Comparison of ENCODE assay signal across 8 cellular contexts in the genomic region with DNA sequence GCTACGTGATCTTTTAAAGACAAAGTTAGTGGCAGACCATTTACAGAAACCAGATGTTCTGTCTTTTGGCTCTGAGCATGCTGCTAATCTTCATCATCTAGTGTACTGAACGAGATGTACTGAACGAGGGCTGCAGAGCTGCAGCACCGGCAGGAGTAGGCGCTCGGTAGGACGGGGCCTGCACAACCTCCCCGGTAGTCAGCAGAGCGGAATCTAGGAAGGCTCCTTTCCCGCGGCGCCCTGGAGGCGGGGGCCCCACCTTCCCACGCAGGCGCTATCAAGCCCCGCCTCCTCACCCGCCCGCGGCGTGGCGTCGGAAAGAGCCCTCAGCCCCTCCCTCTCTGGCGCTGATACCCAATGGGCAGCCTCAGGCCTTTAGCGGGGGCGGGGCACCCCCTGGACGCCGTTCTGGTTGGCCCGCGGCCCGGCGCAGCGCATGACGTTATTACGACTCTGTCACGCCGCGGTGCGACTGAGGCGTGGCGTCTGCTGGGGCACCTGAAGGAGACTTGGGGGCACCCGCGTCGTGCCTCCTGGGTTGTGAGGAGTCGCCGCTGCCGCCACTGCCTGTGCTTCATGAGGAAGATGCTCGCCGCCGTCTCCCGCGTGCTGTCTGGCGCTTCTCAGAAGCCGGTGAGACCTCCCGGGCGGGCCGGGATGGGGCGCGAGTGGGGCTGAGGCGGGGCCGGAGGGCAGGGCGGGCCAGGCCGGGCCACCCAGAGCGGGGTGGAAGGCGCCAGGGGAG. TPM values are rescaled to one million over a fixed set of nuclear protein-coding genes. Genes with fewer than 3 reads are reported as not detected.
A peak's percentile ranks its signal among the peaks of the same experiment; 100 is the strongest.
DNase-seq lines count a peak whose midpoint lies in the region; ATAC-seq, FAIRE-seq and TF ChIP-seq lines count a peak whose summit lies in the region.

A gene (plus strand): TSS at position 466 of the 745 bp plus-strand sequence. CDS start 111 bp downstream, at position 577.

- intact Hi-C loops in IMR-90 (cut with micrococcal nuclease), result no loop called here
- intact Hi-C loops in endothelial cell of umbilical vein (cut with micrococcal nuclease), result loop anchor here (2.0 to 5.0 kb wide), 2 partner anchors 361 to 1607 kb away; a partner anchor contains a TSS

- FAIRE-seq in endothelial cell of umbilical vein (lab: Jason Lieb, UNC), result peak; percentile 99

- peak within 1 kb of the TSS; percentile 93 for H3K27ac ChIP-seq in IMR-90 (ENCODE audit: insufficient read depth, low read length)
- H3K27ac ChIP-seq in endothelial cell of umbilical vein (ENCODE audit: insufficient read depth, low read depth, low read length), result peak within 1 kb of the TSS; percentile 13

- in situ Hi-C loops in IMR-90 (cut with MboI; ENCODE audit: low sequenced_read_pairs), result no loop called here

- H3K79me1 ChIP-seq in IMR-90 (ENCODE audit: low read depth in 1 of 2, low read length in 2 of 2), result no peaks in the 10 kb centered on the region

- H3K79me2 ChIP-seq in endothelial cell of umbilical vein (ENCODE audit: control insufficient read depth, insufficient read depth, low read length), result peaks cover 35% of the 10 kb centered on the region

- peak within 1 kb of the TSS; percentile 98 for H3K4me2 ChIP-seq in IMR-90 (ENCODE audit: low read depth, low read length)
- H3K4me2 ChIP-seq in endothelial cell of umbilical vein (ENCODE audit: insufficient read depth, low read length), result peak within 1 kb of the TSS; percentile 85

- no peak within 1 kb of the TSS for H2BK20ac ChIP-seq in IMR-90 (ENCODE audit: low read depth, low read length)

- WGBS in IMR-90 (ENCODE audit: extremely low coverage in 2 of 2, insufficient read length in 1 of 2), 2 experiments, result 29% methylated on average over 30 of the region's 64 CpGs; no CpG with 5 or more reads in 1 of the 2 experiments

- peak within 1 kb of the TSS; percentile 93 to 98 for H4K8ac ChIP-seq in IMR-90 (ENCODE audit: low read depth in 2 of 2, low read length in 2 of 2)

- TF ChIP-seq RAD21 in IMR-90 (IDR thresholded peaks at IDR 0.05; ENCODE audit: low read length), result no peak

- H2AK9ac ChIP-seq in IMR-90 (replicated peaks; ENCODE audit: low read depth, low read length, poor library complexity), result peak within 1 kb of the TSS; percentile 62

- peak within 1 kb of the TSS; percentile 96 for H3K9ac ChIP-seq in IMR-90 (ENCODE audit: low read depth, low read length)
- H3K9ac ChIP-seq in endothelial cell of umbilical vein (replicated peaks; ENCODE audit: extremely low read depth, insufficient read depth, low read length), result peak within 1 kb of the TSS; percentile 66

- peak within 1 kb of the TSS; percentile 57; the same call in 1 of the 2 replicates for H4K91ac ChIP-seq in IMR-90 (ENCODE audit: insufficient read depth, low read depth, low read length)

- H3K36me3 ChIP-seq in IMR-90 (ENCODE audit: control insufficient read depth, insufficient read depth, low read length), result no peaks in the 10 kb centered on the region
- H3K36me3 ChIP-seq in endothelial cell of umbilical vein (ENCODE audit: control insufficient read depth in 2 of 2, extremely low read depth in 1 of 2, insufficient read depth in 2 of 2, low read length in 2 of 2), result no peaks in the 10 kb centered on the region

- no peaks in the 10 kb centered on the region for H3K9me1 ChIP-seq in IMR-90 (ENCODE audit: insufficient read depth, low read length)
- no peaks in the 10 kb centered on the region for H3K9me1 ChIP-seq in endothelial cell of umbilical vein (replicated peaks; ENCODE audit: control insufficient read depth, extremely low read depth, insufficient read depth, low read length)

- no TSS peak for BruUV-seq in IMR-90 (replicated peaks; lab: Mats Ljungman, UMichigan)
- BruUV-seq in endothelial cell of umbilical vein (replicated peaks; lab: Mats Ljungman, UMichigan), result no TSS peak

- CTCF ChIA-PET in IMR-90 (lab: Yijun Ruan, JAX) (interaction anchor here (0.5 kb wide), 1 partner anchor 10 kb away, joined by 3 read pairs; no protein-coding TSS in a partner anchor), endothelial cell of umbilical vein (lab: Charles Lee) (interaction anchor here (1.5 kb wide), 1 partner anchor 29 kb away, joined by 3 read pairs; no protein-coding TSS in a partner anchor)

- H2BK15ac ChIP-seq in IMR-90 (ENCODE audit: low read depth, low read length), result 0 out of 3 replicates have a peak within 1 kb of the TSS, but pooled peaks have one; percentile 11

- H3K27me3 ChIP-seq in IMR-90 (ENCODE audit: control insufficient read depth, insufficient read depth, low read length) (no peaks in the 10 kb centered on the region), endothelial cell of umbilical vein (ENCODE audit: control insufficient read depth in 2 of 2, insufficient read depth in 2 of 2, low read length in 2 of 2) (no peaks in the 10 kb centered on the region), mononuclear cell (ENCODE audit: insufficient read depth, low read length) (no peaks in the 10 kb centered on the region)

- peak within 1 kb of the TSS; percentile 39; the same call in 1 of the 2 replicates for H3K56ac ChIP-seq in IMR-90 (ENCODE audit: extremely low read depth, insufficient read depth, low read length)

- peak within 1 kb of the TSS; percentile 93 for H4K5ac ChIP-seq in IMR-90 (ENCODE audit: low read depth, low read length)

- H2AFZ ChIP-seq in IMR-90 (replicated peaks; ENCODE audit: low read length, poor library complexity), result peak within 1 kb of the TSS; percentile 90
- H2AFZ ChIP-seq in endothelial cell of umbilical vein (ENCODE audit: low read depth, low read length), result peak within 1 kb of the TSS; percentile 94

- H2AK5ac ChIP-seq in IMR-90 (ENCODE audit: low read depth, low read length), result no peak within 1 kb of the TSS; the same call in 1 of the 2 replicates

- POLR2A ChIA-PET in IMR-90 (lab: Charles Lee; ENCODE audit: unreplicated experiment), result no interaction called here
- POLR2A ChIA-PET in endothelial cell of umbilical vein (lab: Charles Lee), result interaction anchor here (0.6 kb wide), 1 partner anchor 792 kb away, joined by 6 read pairs; no protein-coding TSS in a partner anchor

- H2BK120ac ChIP-seq in IMR-90 (ENCODE audit: low read depth, low read length), result no peak within 1 kb of the TSS; the same call in 1 of the 2 replicates

- H3K4me1 ChIP-seq in IMR-90 (ENCODE audit: control insufficient read depth, insufficient read depth, low read length) (peaks cover 2% of the 10 kb centered on the region; the same call in 1 of the 2 replicates), endothelial cell of umbilical vein (ENCODE audit: control insufficient read depth, extremely low read depth, insufficient read depth, low read length) (peaks cover 11% of the 10 kb centered on the region), mononuclear cell (ENCODE audit: insufficient read depth, low read length) (peaks cover 28% of the 10 kb centered on the region)

- H2BK5ac ChIP-seq in IMR-90 (ENCODE audit: low read depth, low read length, poor library complexity, severe bottlenecking), result peak within 1 kb of the TSS; percentile 80

- H3K18ac ChIP-seq in IMR-90 (ENCODE audit: low read depth, low read length), result peak within 1 kb of the TSS; percentile 76; the same call in 1 of the 2 replicates

- dilution Hi-C loops in IMR-90 (cut with HindIII; ENCODE audit: low sequenced_read_pairs, unreplicated experiment), result no loop called here
- dilution Hi-C loops in endothelial cell of umbilical vein (cut with MboI; ENCODE audit: extremely low pct_ligation_motif_present, low sequenced_read_pairs), result loop anchor here (25.0 kb wide), 1 partner anchor 931 kb away; no protein-coding TSS in a partner anchor

- peak within 1 kb of the TSS; percentile 36; the same call in 1 of the 2 replicates for H3K23ac ChIP-seq in IMR-90 (ENCODE audit: low read depth, low read length)

- peak within 1 kb of the TSS; percentile 41 for H3K14ac ChIP-seq in IMR-90 (replicated peaks; ENCODE audit: low read depth, low read length)

- TF ChIP-seq CTCF in IMR-90 (conservative IDR thresholded peaks at IDR 0.05; ENCODE audit: low read depth, low read length) (no peak), endothelial cell of umbilical vein (IDR thresholded peaks at IDR 0.05; ENCODE audit: extremely low read depth in 1 of 2, insufficient read depth in 1 of 2, low read depth in 1 of 2, low read length in 2 of 2) (no peak)

- peak; percentile 98 for DNase-seq in DMS 273 (lab: John Stamatoyannopoulos, UW; ENCODE audit: unreplicated experiment)
- peak; percentile 87 for DNase-seq in IMR-90
- DNase-seq in OCI-M1 (lab: John Stamatoyannopoulos, UW), result peak; percentile 95
- peak; percentile 86 for DNase-seq in activated T-cell treated with anti-CD3 and anti-CD28 coated beads for 24 hours (ENCODE audit: low read depth)
- peak; percentile 92 for DNase-seq in endothelial cell of umbilical vein (ENCODE audit: low read depth, low spot score)
- DNase-seq in stimulated activated CD8-positive, alpha-beta memory T cell treated with anti-CD3 and anti-CD28 coated beads, Interleukin-4, amount 100 ng/mL, for 1 hour (ENCODE audit: low read depth in 2 of 2, low spot score in 1 of 2), result peak; percentile 62 to 85

- peak within 1 kb of the TSS; percentile 58; the same call in 1 of the 2 replicates for H3K4ac ChIP-seq in IMR-90 (ENCODE audit: low read depth, low read length)

- H3K4me3 ChIP-seq in IMR-90 (ENCODE audit: insufficient read depth, low read depth, low read length) (peak within 1 kb of the TSS; percentile 91), endothelial cell of umbilical vein (replicated peaks in 1 of 3; ENCODE audit: insufficient read depth in 1 of 3, low read depth in 1 of 3, low read length in 3 of 3) (peak within 1 kb of the TSS; percentile 66 to 90 (median 87)), mononuclear cell (ENCODE audit: low read length) (peak within 1 kb of the TSS; percentile 60)

- peak; percentile 71 for TF ChIP-seq POLR2A in IMR-90 (IDR thresholded peaks at IDR 0.05; ENCODE audit: low read depth, low read length)
- TF ChIP-seq POLR2A in endothelial cell of umbilical vein (IDR thresholded peaks at IDR 0.05; ENCODE audit: low read depth, low read length), result peak; percentile 73

- ATAC-seq in GM21528 (IDR thresholded peaks at IDR 0.05; ENCODE audit: low FRiP score, unreplicated experiment) (peak; percentile 99), IMR-90 (ENCODE audit: low read depth) (peak; percentile 99)

- no peaks in the 10 kb centered on the region for H3K9me3 ChIP-seq in IMR-90 (ENCODE audit: control insufficient read depth, insufficient read depth, low read length)
- no peaks in the 10 kb centered on the region for H3K9me3 ChIP-seq in endothelial cell of umbilical vein (replicated peaks; ENCODE audit: control insufficient read depth, insufficient read depth, low read length)
- H3K9me3 ChIP-seq in mononuclear cell (ENCODE audit: low read depth, low read length), result no peaks in the 10 kb centered on the region

- H4K20me1 ChIP-seq in IMR-90 (ENCODE audit: insufficient read depth, low read length), result peaks cover 3% of the 10 kb centered on the region; the same call in 1 of the 2 replicates
- no peaks in the 10 kb centered on the region for H4K20me1 ChIP-seq in endothelial cell of umbilical vein (replicated peaks; ENCODE audit: control insufficient read depth, extremely low read depth, insufficient read depth, low read length)

RNA-seq across cellular contexts. Expression of the gene that starts here (rescaled TPM):
- total RNA-seq in IMR-90 (2012; rRNA removed) (53.9 and 86.9 TPM in 2 replicates), endothelial cell of umbilical vein (138 and 162 TPM in 2 replicates), mononuclear cell (20.9 TPM)
- polyA plus RNA-seq in IMR-90 (2012; rRNA removed) (141 and 147 TPM in 2 replicates), endothelial cell of umbilical vein (50.5 and 76.8 TPM in 2 replicates)
- 45.4 and 47.8 TPM in 2 replicates for polyA plus RNA-seq in IMR-90 (2012; cell fraction: cytosol; rRNA removed)
- polyA plus RNA-seq in IMR-90 (2012; cell fraction: nucleus; rRNA removed; ENCODE audit: low replicate concordance), result 47.0 and 172 TPM in 2 replicates
- polyA plus RNA-seq in endothelial cell of umbilical vein (2011; cell fraction: cytosol; rRNA removed), result 118 and 135 TPM in 2 replicates
- 147 and 194 TPM in 2 replicates for polyA plus RNA-seq in endothelial cell of umbilical vein (2011; cell fraction: nucleus; rRNA removed)
- 133 and 163 TPM in 2 replicates for polyA plus RNA-seq in endothelial cell of umbilical vein (2012)
- polyA minus RNA-seq in endothelial cell of umbilical vein, result 77.3 and 96.4 TPM in 2 replicates
- polyA minus RNA-seq in endothelial cell of umbilical vein (2011; cell fraction: cytosol; rRNA and poly(A)+ RNA removed), result 141 TPM
- polyA minus RNA-seq in endothelial cell of umbilical vein (2011; cell fraction: nucleus; rRNA and poly(A)+ RNA removed), result 24.1 and 28.7 TPM in 2 replicates

Comparison
In these comparisons a context has a peak if more than half of its experiments do, and no peak if none do; other contexts are left out.
1. Peak in every context shown above with its lines: DNase-seq, ATAC-seq, H3K4me3 ChIP-seq and H3K27ac ChIP-seq.